ENCODE assay signal across 15 cellular contexts in genomic region chr4:178080312-178080711, GRCh38.
DNase-seq lines count a peak whose midpoint lies in the region; ATAC-seq and TF ChIP-seq lines count a peak whose summit lies in the region.
"Had no signal": no experiment of that assay in that cellular context is flagged by ENCODE, and none has a peak within 500 bp of the region (broad histone marks: within the 10 kb centered on the region; RNA-seq: fewer than 3 reads in every experiment).

No MANE protein-coding gene starts in this region.

- H3K9ac ChIP-seq in adipocyte (ENCODE audit: low read length) = no peak overlapping the region
- H3K9ac ChIP-seq: BLaER1 had no signal

- H3K4me1 ChIP-seq in cardiac muscle cell (ENCODE audit: low read depth) (peaks cover 6% of the 10 kb centered on the region), right cardiac atrium (ENCODE audit: control insufficient read depth, insufficient read depth, low read length) (no peaks in the 10 kb centered on the region), adipocyte (ENCODE audit: control insufficient read depth, insufficient read depth, low read length) (no peaks in the 10 kb centered on the region), body of pancreas (no peaks in the 10 kb centered on the region)
- H3K4me1 ChIP-seq: BLaER1 had no signal

- H3K9me3 ChIP-seq in cardiac muscle cell (ENCODE audit: low read depth) (no peaks in the 10 kb centered on the region), right cardiac atrium (ENCODE audit: control insufficient read depth, low read length) (no peaks in the 10 kb centered on the region), adipocyte (ENCODE audit: control insufficient read depth, low read length) (no peaks in the 10 kb centered on the region), body of pancreas (no peaks in the 10 kb centered on the region)
- H3K9me3 ChIP-seq: BLaER1 had no signal

- H3K4me1 Mint-ChIP-seq in nephron progenitor cell = no peaks in the 10 kb centered on the region
- H3K4me1 Mint-ChIP-seq: CD14-positive monocyte; CD4-positive, alpha-beta memory T cell; GM23338 had no signal

- intact Hi-C loops in right cardiac atrium (cut with DNase I) (no loop called here), body of pancreas (cut with DNase I) (no loop called here)

- H3K4me3 Mint-ChIP-seq in nephron progenitor cell = no peak overlapping the region
- H3K4me3 Mint-ChIP-seq: CD14-positive monocyte; CD4-positive, alpha-beta memory T cell; GM23338 had no signal

- DNase-seq in cardiac muscle cell (ENCODE audit: low read depth in 1 of 2, low spot score in 1 of 2) = no peak
- no peak for DNase-seq in right cardiac atrium
- DNase-seq in adipocyte (ENCODE audit: low read depth) = peak; percentile 3
- no peak for DNase-seq in nephron progenitor cell
- no peak for DNase-seq in NOMO-1 treated with dmso at 0.1 percent for 144 hours (lab: John Stamatoyannopoulos, UW; ENCODE audit: unreplicated experiment)
- DNase-seq in NCI-H226 = no peak
- no peak for DNase-seq in body of pancreas
- DNase-seq: 8988T; CD4-positive, alpha-beta memory T cell; GDM1; HCEC 1CT had no signal

- WGBS in right cardiac atrium = 65% methylated on average over 1 of the region's 1 CpG
- WGBS in body of pancreas, 2 donors = 38 to 56% methylated on average over 1 of the region's 1 CpG

- no peaks in the 10 kb centered on the region for H3K36me3 ChIP-seq in cardiac muscle cell
- H3K36me3 ChIP-seq in adipocyte (ENCODE audit: control insufficient read depth, insufficient read depth, low read length, severe bottlenecking) = no peaks in the 10 kb centered on the region
- no peaks in the 10 kb centered on the region for H3K36me3 ChIP-seq in body of pancreas (replicated peaks in 1 of 2; ENCODE audit: insufficient read depth in 1 of 2, low read depth in 2 of 2)
- H3K36me3 ChIP-seq: BLaER1 had no signal

- H3K27ac ChIP-seq in cardiac muscle cell (peak overlapping the region; percentile 24), right cardiac atrium (ENCODE audit: low read length) (no peak overlapping the region), body of pancreas (no peak overlapping the region)
- H3K27ac ChIP-seq: BLaER1, HL-60 had no signal

- TF ChIP-seq CTCF in cardiac muscle cell (IDR thresholded peaks at IDR 0.05; ENCODE audit: low read depth, low read length) (no peak), nephron progenitor cell (IDR thresholded peaks at IDR 0.05) (no peak), body of pancreas (IDR thresholded peaks at IDR 0.05) (no peak)

- H3K9me3 Mint-ChIP-seq in nephron progenitor cell = no peaks in the 10 kb centered on the region

- H3K27me3 Mint-ChIP-seq in nephron progenitor cell (ENCODE audit: low read depth, poor library complexity) = no peaks in the 10 kb centered on the region
- H3K27me3 Mint-ChIP-seq: CD4-positive, alpha-beta memory T cell had no signal

- no peaks in the 10 kb centered on the region for H3K36me3 Mint-ChIP-seq in nephron progenitor cell (ENCODE audit: low read depth)
- H3K36me3 Mint-ChIP-seq: CD14-positive monocyte; CD4-positive, alpha-beta memory T cell had no signal

- H3K27ac Mint-ChIP-seq in nephron progenitor cell = peak overlapping the region; percentile 13
- H3K27ac Mint-ChIP-seq: CD14-positive monocyte; CD4-positive, alpha-beta memory T cell; GM23338 had no signal

- TF ChIP-seq POLR2A in body of pancreas (IDR thresholded peaks at IDR 0.05) = no peak

- H3K27me3 ChIP-seq in cardiac muscle cell = no peaks in the 10 kb centered on the region
- no peaks in the 10 kb centered on the region for H3K27me3 ChIP-seq in right cardiac atrium (ENCODE audit: control insufficient read depth, insufficient read depth)
- H3K27me3 ChIP-seq in adipocyte (replicated peaks; ENCODE audit: control insufficient read depth, insufficient read depth, low read length) = no peaks in the 10 kb centered on the region
- H3K27me3 ChIP-seq in body of pancreas = no peaks in the 10 kb centered on the region
- H3K27me3 ChIP-seq: BLaER1 had no signal

- no peak for ATAC-seq in right cardiac atrium
- no peak for ATAC-seq in body of pancreas
- ATAC-seq: GM23338 had no signal

- H3K4me3 ChIP-seq in cardiac muscle cell (no peak overlapping the region), right cardiac atrium (ENCODE audit: low read length) (no peak overlapping the region), adipocyte (ENCODE audit: low read length) (no peak overlapping the region), body of pancreas (no peak overlapping the region)
- H3K4me3 ChIP-seq: BLaER1, GM23338 had no signal
